Comparison of ENCODE assay signal across 1 cellular context in the genomic region with DNA sequence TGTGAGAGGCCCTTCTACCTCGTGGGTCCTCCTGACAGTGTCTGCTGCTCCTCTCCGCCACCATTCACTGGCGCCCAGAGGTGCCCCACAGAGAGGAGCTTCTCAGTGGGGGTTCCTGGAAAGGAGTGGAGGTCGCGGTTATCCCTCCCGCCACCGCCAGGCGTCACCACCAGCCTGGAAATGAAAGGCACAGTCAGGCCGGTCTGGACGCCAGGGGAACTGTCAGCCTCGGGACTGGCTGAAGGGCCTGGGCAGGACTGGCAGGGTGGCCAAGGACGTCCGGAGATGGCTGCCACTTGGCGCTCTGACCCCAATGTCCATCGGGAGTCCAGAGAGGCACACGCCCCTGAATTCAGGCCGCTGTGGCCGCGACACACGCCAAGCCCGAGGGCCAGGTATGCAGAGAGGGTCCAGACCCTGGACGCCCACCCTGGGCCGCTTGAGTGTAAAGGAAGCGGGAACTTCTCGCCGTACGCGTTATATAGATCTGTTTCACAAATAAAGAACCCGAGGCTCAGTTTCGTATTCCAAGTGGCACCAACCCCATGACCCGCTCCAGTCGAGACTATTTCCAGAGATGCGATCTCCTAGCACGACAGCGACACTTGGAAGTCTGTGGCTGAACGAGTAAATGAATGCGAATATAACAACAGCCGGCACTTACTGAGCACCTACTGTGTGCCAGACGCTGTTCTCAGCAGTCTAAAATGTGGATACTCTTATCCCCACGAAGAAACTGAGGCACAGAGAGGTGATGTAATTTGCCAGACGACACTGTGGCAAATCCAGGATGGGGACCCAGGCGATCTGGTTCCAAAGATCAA.
TF ChIP-seq lines count a peak whose summit lies in the region.

No MANE protein-coding gene starts in this region.

TF ChIP-seq in HepG2, 621 proteins besides CTCF, POLR2A, EP300 and RAD21 (continued from another document and continues in another):
- TF ChIP-seq NR2F1 (CRISPR knock-in tag; IDR thresholded peaks at IDR 0.05) (no peak), BRD4 (CRISPR knock-in tag; IDR thresholded peaks at IDR 0.05) (no peak), ZNF292 (CRISPR knock-in tag; IDR thresholded peaks at IDR 0.05; ENCODE audit: borderline replicate concordance, low read depth) (peak; percentile 90), HOXA5 (CRISPR knock-in tag; IDR thresholded peaks at IDR 0.05) (no peak), ZNF652 (CRISPR knock-in tag; IDR thresholded peaks at IDR 0.05; ENCODE audit: borderline replicate concordance, low read depth) (peak; percentile 52; the same call in 1 of the 2 replicates), BORCS8-MEF2B (CRISPR knock-in tag; IDR thresholded peaks at IDR 0.05) (peak; percentile 70), ZNF543 (CRISPR knock-in tag; IDR thresholded peaks at IDR 0.05) (peak; percentile 30; the same call in 1 of the 2 replicates), KMT2B (CRISPR knock-in tag; IDR thresholded peaks at IDR 0.05) (peak; percentile 47; the same call in 1 of the 2 replicates), MBNL3 (CRISPR knock-in tag; conservative IDR thresholded peaks at IDR 0.05) (no peak), SKI (IDR thresholded peaks at IDR 0.05; ENCODE audit: partially characterized antibody) (peak; percentile 66), ZNF367 (CRISPR knock-in tag; IDR thresholded peaks at IDR 0.05; ENCODE audit: borderline replicate concordance) (no peak), ZNF331 (CRISPR knock-in tag; IDR thresholded peaks at IDR 0.05) (peak; percentile 72), RARA (CRISPR knock-in tag; IDR thresholded peaks at IDR 0.05) (no peak), MTA1 (CRISPR knock-in tag; IDR thresholded peaks at IDR 0.05; ENCODE audit: borderline replicate concordance) (peak; percentile 62; the same call in 1 of the 2 replicates), PAWR (CRISPR knock-in tag; IDR thresholded peaks at IDR 0.05; ENCODE audit: borderline replicate concordance) (0 out of 2 replicates have a peak, but pooled peaks have one; percentile 87), KLF11 (CRISPR knock-in tag; IDR thresholded peaks at IDR 0.05) (0 out of 2 replicates have a peak, but pooled peaks have one; percentile 50), HNRNPL (IDR thresholded peaks at IDR 0.05; ENCODE audit: low read depth, low read length) (peak; percentile 99), SIN3B (IDR thresholded peaks at IDR 0.05; ENCODE audit: low read length) (no peak), NFYC (CRISPR knock-in tag; IDR thresholded peaks at IDR 0.05) (0 out of 2 replicates have a peak, but pooled peaks have one; percentile 15), ZMYM3 (CRISPR knock-in tag; IDR thresholded peaks at IDR 0.05) (peak; percentile 67), ZSCAN29 (CRISPR knock-in tag; conservative IDR thresholded peaks at IDR 0.05) (0 out of 2 replicates have a peak, but pooled peaks have one; percentile 60), POGZ (CRISPR knock-in tag; IDR thresholded peaks at IDR 0.05) (peak; percentile 61; the same call in 1 of the 2 replicates), ZNF234 (CRISPR knock-in tag; conservative IDR thresholded peaks at IDR 0.05) (no peak), CBX5 (CRISPR knock-in tag; IDR thresholded peaks at IDR 0.05; ENCODE audit: borderline replicate concordance) (peak; percentile 85; the same call in 1 of the 2 replicates), RBFOX2 (IDR thresholded peaks at IDR 0.05; ENCODE audit: low read depth, low read length) (no peak), ARNTL (CRISPR knock-in tag; IDR thresholded peaks at IDR 0.05) (peak; percentile 47; the same call in 1 of the 2 replicates), ZMYM2 (CRISPR knock-in tag; IDR thresholded peaks at IDR 0.05) (peak; percentile 84; the same call in 1 of the 2 replicates), ZNF205 (CRISPR knock-in tag; IDR thresholded peaks at IDR 0.05) (peak; percentile 80), ZNF615 (CRISPR knock-in tag; IDR thresholded peaks at IDR 0.05; ENCODE audit: borderline replicate concordance) (no peak), FOXA3 (CRISPR knock-in tag; IDR thresholded peaks at IDR 0.05) (peak; percentile 53; the same call in 1 of the 2 replicates), ATF7 (IDR thresholded peaks at IDR 0.05) (no peak), ATF7 (CRISPR knock-in tag; IDR thresholded peaks at IDR 0.05) (no peak), ZNF567 (CRISPR knock-in tag; IDR thresholded peaks at IDR 0.05; ENCODE audit: borderline replicate concordance) (peak; percentile 73; the same call in 1 of the 2 replicates), KLF6 (CRISPR knock-in tag; IDR thresholded peaks at IDR 0.05) (0 out of 2 replicates have a peak, but pooled peaks have one; percentile 69), ZNF598 (CRISPR knock-in tag; IDR thresholded peaks at IDR 0.05; ENCODE audit: borderline replicate concordance) (peak; percentile 98), ZNF605 (CRISPR knock-in tag; IDR thresholded peaks at IDR 0.05) (peak; percentile 90), CREM (IDR thresholded peaks at IDR 0.05) (no peak), CREM (CRISPR knock-in tag; IDR thresholded peaks at IDR 0.05) (no peak), MEF2D (CRISPR knock-in tag; IDR thresholded peaks at IDR 0.05) (peak; percentile 54; the same call in 1 of the 2 replicates), ZNF589 (CRISPR knock-in tag; conservative IDR thresholded peaks at IDR 0.05) (no peak), NONO (IDR thresholded peaks at IDR 0.05) (no peak), NONO (CRISPR knock-in tag; conservative IDR thresholded peaks at IDR 0.05) (peak; percentile 46), ZNF501 (CRISPR knock-in tag; IDR thresholded peaks at IDR 0.05) (peak; percentile 79), PAX8 (CRISPR knock-in tag; IDR thresholded peaks at IDR 0.05; ENCODE audit: borderline replicate concordance) (no peak)
- TF ChIP-seq, protein P1, sequence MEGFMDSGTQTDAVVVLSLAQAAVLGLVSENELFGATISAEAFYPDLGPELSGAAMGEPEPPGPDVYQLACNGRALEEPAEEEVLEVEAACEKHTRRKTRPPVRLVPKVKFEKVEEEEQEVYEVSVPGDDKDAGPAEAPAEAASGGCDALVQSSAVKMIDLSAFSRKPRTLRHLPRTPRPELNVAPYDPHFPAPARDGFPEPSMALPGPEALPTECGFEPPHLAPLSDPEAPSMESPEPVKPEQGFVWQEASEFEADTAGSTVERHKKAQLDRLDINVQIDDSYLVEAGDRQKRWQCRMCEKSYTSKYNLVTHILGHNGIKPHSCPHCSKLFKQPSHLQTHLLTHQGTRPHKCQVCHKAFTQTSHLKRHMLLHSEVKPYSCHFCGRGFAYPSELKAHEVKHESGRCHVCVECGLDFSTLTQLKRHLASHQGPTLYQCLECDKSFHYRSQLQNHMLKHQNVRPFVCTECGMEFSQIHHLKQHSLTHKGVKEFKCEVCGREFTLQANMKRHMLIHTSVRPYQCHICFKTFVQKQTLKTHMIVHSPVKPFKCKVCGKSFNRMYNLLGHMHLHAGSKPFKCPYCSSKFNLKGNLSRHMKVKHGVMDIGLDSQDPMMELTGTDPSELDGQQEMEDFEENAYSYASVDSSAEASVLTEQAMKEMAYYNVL (CRISPR knock-in tag; IDR thresholded peaks at IDR 0.05; ENCODE audit: borderline replicate concordance): 0 out of 2 replicates have a peak, but pooled peaks have one; percentile 63
- TF ChIP-seq, protein P2, sequence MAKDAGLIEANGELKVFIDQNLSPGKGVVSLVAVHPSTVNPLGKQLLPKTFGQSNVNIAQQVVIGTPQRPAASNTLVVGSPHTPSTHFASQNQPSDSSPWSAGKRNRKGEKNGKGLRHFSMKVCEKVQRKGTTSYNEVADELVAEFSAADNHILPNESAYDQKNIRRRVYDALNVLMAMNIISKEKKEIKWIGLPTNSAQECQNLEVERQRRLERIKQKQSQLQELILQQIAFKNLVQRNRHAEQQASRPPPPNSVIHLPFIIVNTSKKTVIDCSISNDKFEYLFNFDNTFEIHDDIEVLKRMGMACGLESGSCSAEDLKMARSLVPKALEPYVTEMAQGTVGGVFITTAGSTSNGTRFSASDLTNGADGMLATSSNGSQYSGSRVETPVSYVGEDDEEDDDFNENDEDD (CRISPR knock-in tag; IDR thresholded peaks at IDR 0.05; ENCODE audit: borderline replicate concordance): peak; percentile 55; the same call in 1 of the 2 replicates
- TF ChIP-seq, protein P3, sequence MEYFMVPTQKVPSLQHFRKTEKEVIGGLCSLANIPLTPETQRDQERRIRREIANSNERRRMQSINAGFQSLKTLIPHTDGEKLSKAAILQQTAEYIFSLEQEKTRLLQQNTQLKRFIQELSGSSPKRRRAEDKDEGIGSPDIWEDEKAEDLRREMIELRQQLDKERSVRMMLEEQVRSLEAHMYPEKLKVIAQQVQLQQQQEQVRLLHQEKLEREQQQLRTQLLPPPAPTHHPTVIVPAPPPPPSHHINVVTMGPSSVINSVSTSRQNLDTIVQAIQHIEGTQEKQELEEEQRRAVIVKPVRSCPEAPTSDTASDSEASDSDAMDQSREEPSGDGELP (IDR thresholded peaks at IDR 0.05; ENCODE audit: borderline replicate concordance, low read depth): peak; percentile 46; the same call in 1 of the 2 replicates
- TF ChIP-seq, protein P4, sequence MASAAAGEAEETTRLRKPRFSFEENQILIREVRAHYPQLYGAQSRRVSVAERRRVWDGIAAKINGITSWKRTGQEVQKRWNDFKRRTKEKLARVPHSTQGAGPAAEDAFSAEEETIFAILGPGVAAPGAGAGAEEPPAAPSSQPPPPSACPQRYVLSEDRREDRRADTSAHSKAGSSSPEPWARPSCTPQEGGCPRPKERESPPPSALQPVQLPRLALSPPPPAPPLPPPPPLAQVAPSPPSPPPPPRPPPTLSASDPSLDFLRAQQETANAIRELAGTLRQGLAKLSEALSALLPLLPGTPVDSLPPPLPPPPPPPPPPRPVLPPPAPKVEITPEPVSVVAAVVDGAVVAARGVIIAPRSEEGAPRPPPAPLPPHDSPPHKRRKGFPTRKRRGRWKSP (CRISPR knock-in tag; IDR thresholded peaks at IDR 0.05): peak; percentile 68; the same call in 1 of the 2 replicates
- TF ChIP-seq, protein P5, sequence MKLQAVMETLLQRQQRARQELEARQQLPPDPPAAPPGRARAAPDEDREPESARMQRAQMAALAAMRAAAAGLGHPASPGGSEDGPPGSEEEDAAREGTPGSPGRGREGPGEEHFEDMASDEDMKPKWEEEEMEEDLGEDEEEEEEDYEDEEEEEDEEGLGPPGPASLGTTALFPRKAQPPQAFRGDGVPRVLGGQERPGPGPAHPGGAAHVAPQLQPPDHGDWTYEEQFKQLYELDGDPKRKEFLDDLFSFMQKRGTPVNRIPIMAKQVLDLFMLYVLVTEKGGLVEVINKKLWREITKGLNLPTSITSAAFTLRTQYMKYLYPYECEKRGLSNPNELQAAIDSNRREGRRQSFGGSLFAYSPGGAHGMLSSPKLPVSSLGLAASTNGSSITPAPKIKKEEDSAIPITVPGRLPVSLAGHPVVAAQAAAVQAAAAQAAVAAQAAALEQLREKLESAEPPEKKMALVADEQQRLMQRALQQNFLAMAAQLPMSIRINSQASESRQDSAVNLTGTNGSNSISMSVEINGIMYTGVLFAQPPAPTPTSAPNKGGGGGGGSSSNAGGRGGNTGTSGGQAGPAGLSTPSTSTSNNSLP (IDR thresholded peaks at IDR 0.05; ENCODE audit: low read depth, low read length): 0 out of 2 replicates have a peak, but pooled peaks have one; percentile 28
- TF ChIP-seq, protein P6, sequence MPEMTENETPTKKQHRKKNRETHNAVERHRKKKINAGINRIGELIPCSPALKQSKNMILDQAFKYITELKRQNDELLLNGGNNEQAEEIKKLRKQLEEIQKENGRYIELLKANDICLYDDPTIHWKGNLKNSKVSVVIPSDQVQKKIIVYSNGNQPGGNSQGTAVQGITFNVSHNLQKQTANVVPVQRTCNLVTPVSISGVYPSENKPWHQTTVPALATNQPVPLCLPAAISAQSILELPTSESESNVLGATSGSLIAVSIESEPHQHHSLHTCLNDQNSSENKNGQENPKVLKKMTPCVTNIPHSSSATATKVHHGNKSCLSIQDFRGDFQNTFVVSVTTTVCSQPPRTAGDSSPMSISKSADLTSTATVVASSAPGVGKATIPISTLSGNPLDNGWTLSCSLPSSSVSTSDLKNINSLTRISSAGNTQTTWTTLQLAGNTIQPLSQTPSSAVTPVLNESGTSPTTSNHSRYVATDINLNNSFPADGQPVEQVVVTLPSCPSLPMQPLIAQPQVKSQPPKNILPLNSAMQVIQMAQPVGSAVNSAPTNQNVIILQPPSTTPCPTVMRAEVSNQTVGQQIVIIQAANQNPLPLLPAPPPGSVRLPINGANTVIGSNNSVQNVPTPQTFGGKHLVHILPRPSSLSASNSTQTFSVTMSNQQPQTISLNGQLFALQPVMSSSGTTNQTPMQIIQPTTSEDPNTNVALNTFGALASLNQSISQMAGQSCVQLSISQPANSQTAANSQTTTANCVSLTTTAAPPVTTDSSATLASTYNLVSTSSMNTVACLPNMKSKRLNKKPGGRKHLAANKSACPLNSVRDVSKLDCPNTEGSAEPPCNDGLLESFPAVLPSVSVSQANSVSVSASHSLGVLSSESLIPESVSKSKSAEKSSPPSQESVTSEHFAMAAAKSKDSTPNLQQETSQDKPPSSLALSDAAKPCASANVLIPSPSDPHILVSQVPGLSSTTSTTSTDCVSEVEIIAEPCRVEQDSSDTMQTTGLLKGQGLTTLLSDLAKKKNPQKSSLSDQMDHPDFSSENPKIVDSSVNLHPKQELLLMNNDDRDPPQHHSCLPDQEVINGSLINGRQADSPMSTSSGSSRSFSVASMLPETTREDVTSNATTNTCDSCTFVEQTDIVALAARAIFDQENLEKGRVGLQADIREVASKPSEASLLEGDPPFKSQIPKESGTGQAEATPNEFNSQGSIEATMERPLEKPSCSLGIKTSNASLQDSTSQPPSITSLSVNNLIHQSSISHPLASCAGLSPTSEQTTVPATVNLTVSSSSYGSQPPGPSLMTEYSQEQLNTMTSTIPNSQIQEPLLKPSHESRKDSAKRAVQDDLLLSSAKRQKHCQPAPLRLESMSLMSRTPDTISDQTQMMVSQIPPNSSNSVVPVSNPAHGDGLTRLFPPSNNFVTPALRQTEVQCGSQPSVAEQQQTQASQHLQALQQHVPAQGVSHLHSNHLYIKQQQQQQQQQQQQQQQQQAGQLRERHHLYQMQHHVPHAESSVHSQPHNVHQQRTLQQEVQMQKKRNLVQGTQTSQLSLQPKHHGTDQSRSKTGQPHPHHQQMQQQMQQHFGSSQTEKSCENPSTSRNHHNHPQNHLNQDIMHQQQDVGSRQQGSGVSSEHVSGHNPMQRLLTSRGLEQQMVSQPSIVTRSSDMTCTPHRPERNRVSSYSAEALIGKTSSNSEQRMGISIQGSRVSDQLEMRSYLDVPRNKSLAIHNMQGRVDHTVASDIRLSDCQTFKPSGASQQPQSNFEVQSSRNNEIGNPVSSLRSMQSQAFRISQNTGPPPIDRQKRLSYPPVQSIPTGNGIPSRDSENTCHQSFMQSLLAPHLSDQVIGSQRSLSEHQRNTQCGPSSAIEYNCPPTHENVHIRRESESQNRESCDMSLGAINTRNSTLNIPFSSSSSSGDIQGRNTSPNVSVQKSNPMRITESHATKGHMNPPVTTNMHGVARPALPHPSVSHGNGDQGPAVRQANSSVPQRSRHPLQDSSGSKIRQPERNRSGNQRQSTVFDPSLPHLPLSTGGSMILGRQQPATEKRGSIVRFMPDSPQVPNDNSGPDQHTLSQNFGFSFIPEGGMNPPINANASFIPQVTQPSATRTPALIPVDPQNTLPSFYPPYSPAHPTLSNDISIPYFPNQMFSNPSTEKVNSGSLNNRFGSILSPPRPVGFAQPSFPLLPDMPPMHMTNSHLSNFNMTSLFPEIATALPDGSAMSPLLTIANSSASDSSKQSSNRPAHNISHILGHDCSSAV (CRISPR knock-in tag; IDR thresholded peaks at IDR 0.05; ENCODE audit: borderline replicate concordance): no peak
- TF ChIP-seq, protein P7, sequence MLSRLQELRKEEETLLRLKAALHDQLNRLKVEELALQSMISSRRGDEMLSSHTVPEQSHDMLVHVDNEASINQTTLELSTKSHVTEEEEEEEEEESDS (CRISPR knock-in tag; IDR thresholded peaks at IDR 0.05; ENCODE audit: borderline replicate concordance): no peak
